Comparison of ENCODE assay signal across 24 cellular contexts in the genomic region with DNA sequence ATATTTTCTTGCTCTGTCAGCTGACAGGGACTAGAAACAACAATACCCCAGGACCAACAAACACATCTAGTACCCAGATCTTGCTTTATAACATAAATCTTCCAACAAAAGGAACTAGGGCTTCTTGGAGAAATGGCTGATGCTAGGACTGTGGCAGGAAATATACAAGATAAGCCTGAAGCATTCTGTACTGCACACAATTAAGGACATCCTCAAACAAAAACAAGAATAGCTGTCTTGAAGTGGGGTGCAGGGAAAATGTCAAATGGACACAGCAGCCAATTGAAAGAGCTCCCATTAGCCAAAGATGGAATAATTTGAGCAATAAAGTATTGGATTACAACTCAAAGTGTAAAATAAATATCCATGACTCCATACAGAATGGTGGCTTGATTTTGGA.
"Had no signal": no experiment of that assay in that cellular context is flagged by ENCODE, and none has a peak within 500 bp of the region (broad histone marks: within the 10 kb centered on the region; RNA-seq: fewer than 3 reads in every experiment).

No MANE protein-coding gene starts in this region.

- H3K27me3 ChIP-seq: adrenal gland, body of pancreas, colonic mucosa, testis had no signal

- DNase-seq: activated B cell treated with CpG ODN at 0.5 μM for 24 hours; activated CD4-positive, alpha-beta T cell treated with anti-CD3 and anti-CD28 coated beads, Interleukin-2, amount 50 U/mL, for 4 hours; activated effector memory CD4-positive, alpha-beta T cell treated with Interleukin-2 at 50 U/mL for 16 hours; activated naive CD4-positive, alpha-beta T cell treated with anti-CD3 and anti-CD28 coated beads for 36 hours; activated naive CD8-positive, alpha-beta T cell treated with anti-CD3 and anti-CD28 coated beads for 36 hours; activated T-cell treated with anti-CD3 and anti-CD28 coated beads for 4 hours; body of pancreas; cerebellar nuclear complex; colonic mucosa; effector CD8-positive, alpha-beta T cell; head of caudate nucleus; hippocampal formation; left cardiac atrium; left ventricle myocardium superior; mucosa of descending colon; stimulated activated CD4-positive, alpha-beta T cell treated with anti-CD3 and anti-CD28 coated beads, Interleukin-12 subunit alpha, Interleukin-12 subunit beta, amount 100 ng/mL, for 4 hours; stimulated activated CD4-positive, alpha-beta T cell treated with anti-CD3 and anti-CD28 coated beads, Interleukin-4, amount 100 ng/mL, for 1 hour; stimulated activated naive CD8-positive, alpha-beta T cell treated with anti-CD3 and anti-CD28 coated beads, Interleukin-15, Interleukin-2, amounts not matched to agents 100 U/mL and 50 U/mL, for 24 hours; T-helper 17 cell; T1000; testis; trophoblast cell had no signal

- H3K4me1 ChIP-seq: colonic mucosa had no signal

- H3K4me3 ChIP-seq: adrenal gland, body of pancreas, colonic mucosa, mucosa of descending colon, skin epidermis, testis had no signal

- H3K9me3 ChIP-seq: adrenal gland, body of pancreas, colonic mucosa, mucosa of descending colon, testis had no signal

- H3K36me3 ChIP-seq: adrenal gland, colonic mucosa had no signal

- H3K27ac ChIP-seq: adrenal gland, body of pancreas, colonic mucosa, skin epidermis, testis had no signal
